In genomic region chr2:74857215-74857614, GRCh38 we compare ENCODE assay signal across 1 cellular context.
TF ChIP-seq lines count a peak whose summit lies in the region.

No MANE protein-coding gene starts in this region.

TF ChIP-seq in HepG2, 621 proteins besides CTCF, POLR2A, EP300 and RAD21:
- TF ChIP-seq MAFF (IDR thresholded peaks at IDR 0.05; ENCODE audit: low read depth, low read length) = peak; percentile 65
- TF ChIP-seq MXI1 (IDR thresholded peaks at IDR 0.05; ENCODE audit: borderline replicate concordance, low read depth, low read length) = no peak
- TF ChIP-seq ZBTB33 (CRISPR knock-in tag; IDR thresholded peaks at IDR 0.05) = no peak
- TF ChIP-seq DZIP1 (CRISPR knock-in tag; IDR thresholded peaks at IDR 0.05) = no peak
- peak; percentile 25; the same call in 1 of the 2 replicates for TF ChIP-seq CEBPG (CRISPR knock-in tag; IDR thresholded peaks at IDR 0.05)
- no peak for TF ChIP-seq ZNF280B (CRISPR knock-in tag; IDR thresholded peaks at IDR 0.05; ENCODE audit: borderline replicate concordance)
- no peak for TF ChIP-seq ZUFSP (CRISPR knock-in tag; IDR thresholded peaks at IDR 0.05; ENCODE audit: borderline replicate concordance)
- TF ChIP-seq ZXDC (CRISPR knock-in tag; IDR thresholded peaks at IDR 0.05) = no peak
- no peak for TF ChIP-seq SRSF4 (IDR thresholded peaks at IDR 0.05; ENCODE audit: low read depth, low read length, poor library complexity, severe bottlenecking)
- no peak for TF ChIP-seq BORCS8-MEF2B (CRISPR knock-in tag; IDR thresholded peaks at IDR 0.05)
- TF ChIP-seq MAFK (conservative IDR thresholded peaks at IDR 0.05 in 1 of 2, IDR thresholded peaks at IDR 0.05 in 1 of 2; ENCODE audit: low read length in 2 of 2) = peak; percentile 77 to 79
- peak; percentile 23; the same call in 1 of the 2 replicates for TF ChIP-seq POLR2AphosphoS5 (IDR thresholded peaks at IDR 0.05; ENCODE audit: low read depth, low read length)
- TF ChIP-seq ZHX2 (IDR thresholded peaks at IDR 0.05; ENCODE audit: low read depth) = no peak
- no peak for TF ChIP-seq ZHX2 (CRISPR knock-in tag; IDR thresholded peaks at IDR 0.05; ENCODE audit: borderline replicate concordance)
- no peak for TF ChIP-seq ZNF768 (CRISPR knock-in tag; IDR thresholded peaks at IDR 0.05)
- no peak for TF ChIP-seq ZNF280D (CRISPR knock-in tag; IDR thresholded peaks at IDR 0.05)
- TF ChIP-seq NR2F1 (CRISPR knock-in tag; IDR thresholded peaks at IDR 0.05) = no peak
- TF ChIP-seq ZNF121 (CRISPR knock-in tag; IDR thresholded peaks at IDR 0.05) = no peak
- no peak for TF ChIP-seq ZNF572 (CRISPR knock-in tag; IDR thresholded peaks at IDR 0.05)
- no peak for TF ChIP-seq HOXA5 (CRISPR knock-in tag; IDR thresholded peaks at IDR 0.05)
- TF ChIP-seq ZNF34 (CRISPR knock-in tag; IDR thresholded peaks at IDR 0.05; ENCODE audit: borderline replicate concordance) = no peak
- no peak for TF ChIP-seq ZNF747 (CRISPR knock-in tag; IDR thresholded peaks at IDR 0.05; ENCODE audit: borderline replicate concordance)
